10 cellular contexts compared by ENCODE assay signal in the genomic region with DNA sequence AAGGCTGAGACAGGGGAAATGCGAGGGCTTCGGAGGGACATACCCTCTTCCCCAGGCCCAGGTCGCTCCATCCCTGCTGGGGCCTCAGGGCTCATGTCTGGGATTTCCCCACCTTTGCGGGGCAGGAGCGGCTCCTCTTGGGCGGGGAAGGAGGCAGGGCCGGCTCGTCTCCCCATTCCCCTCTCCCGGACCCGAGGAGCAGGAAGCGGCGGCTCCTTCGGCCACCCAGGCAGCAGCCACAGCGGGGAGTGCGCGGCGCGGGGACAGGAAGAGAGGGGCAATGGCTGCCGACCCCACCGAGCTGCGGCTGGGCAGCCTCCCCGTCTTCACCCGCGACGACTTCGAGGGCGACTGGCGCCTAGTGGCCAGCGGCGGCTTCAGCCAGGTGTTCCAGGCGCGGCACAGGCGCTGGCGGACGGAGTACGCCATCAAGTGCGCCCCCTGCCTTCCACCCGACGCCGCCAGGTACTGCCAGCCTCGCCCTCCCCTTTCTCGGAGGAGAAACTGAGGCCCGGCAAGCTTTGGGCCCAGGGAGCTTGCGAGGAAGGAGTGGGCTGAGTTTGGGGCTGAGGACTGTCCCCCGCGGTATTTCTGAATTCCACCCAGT. TPM values are rescaled to one million over a fixed set of nuclear protein-coding genes. Genes with fewer than 3 reads are reported as not detected.
DNase-seq lines count a peak whose midpoint lies in the region; ATAC-seq, FAIRE-seq and TF ChIP-seq lines count a peak whose summit lies in the region.
"Had no signal": no experiment of that assay in that cellular context is flagged by ENCODE, and none has a peak within 500 bp of the region (broad histone marks: within the 10 kb centered on the region; RNA-seq: fewer than 3 reads in every experiment).

ANKK1 (plus strand) TSS at position 175 of the 607 bp plus-strand sequence; CDS start at position 281, 106 bp downstream.

- H3K4me1 Mint-ChIP-seq in stimulated activated effector memory CD8-positive, alpha-beta T cell treated with anti-CD3 and anti-CD28 coated beads, Interleukin-12 subunit alpha, Interleukin-12 subunit beta, amount 100 ng/mL, for 72 hours = no peaks in the 10 kb centered on the region

- POLR2A ChIA-PET in SK-N-SH (lab: Yijun Ruan, JAX) = no interaction called here
- POLR2A ChIA-PET in K562 (lab: Yijun Ruan, JAX) = no interaction called here

- no peak within 1 kb of the TSS for H3K27ac ChIP-seq in SK-N-SH (ENCODE audit: low read depth in 2 of 2, low read length in 1 of 2)
- H3K27ac ChIP-seq in K562 (ENCODE audit: extremely low read depth, low read depth, low read length) = no peak within 1 kb of the TSS
- H3K27ac ChIP-seq: uterus had no signal

- no peak for ATAC-seq in SK-N-SH treated with all-trans-retinoic acid at 6 μM for 48 hours
- ATAC-seq in K562 = peak; percentile 82
- peak; percentile 19 for ATAC-seq in stimulated activated effector memory CD8-positive, alpha-beta T cell treated with anti-CD3 and anti-CD28 coated beads, Interleukin-12 subunit alpha, Interleukin-12 subunit beta, amount 100 ng/mL, for 72 hours
- ATAC-seq in HG02981 (IDR thresholded peaks at IDR 0.05; ENCODE audit: unreplicated experiment) = no peak

- H3K79me2 ChIP-seq in SK-N-SH (ENCODE audit: insufficient read depth) (no peaks in the 10 kb centered on the region), K562 (ENCODE audit: control insufficient read depth, insufficient read depth, low read length) (no peaks in the 10 kb centered on the region)

- H3K4me3 Mint-ChIP-seq in stimulated activated effector memory CD8-positive, alpha-beta T cell treated with anti-CD3 and anti-CD28 coated beads, Interleukin-12 subunit alpha, Interleukin-12 subunit beta, amount 100 ng/mL, for 72 hours = no peak within 1 kb of the TSS

- H3K27ac Mint-ChIP-seq in stimulated activated effector memory CD8-positive, alpha-beta T cell treated with anti-CD3 and anti-CD28 coated beads, Interleukin-12 subunit alpha, Interleukin-12 subunit beta, amount 100 ng/mL, for 72 hours = no peak within 1 kb of the TSS

- intact Hi-C loops in K562 (cut with micrococcal nuclease) = no loop called here

- TF ChIP-seq EP300 in SK-N-SH (IDR thresholded peaks at IDR 0.05; ENCODE audit: borderline replicate concordance in 1 of 2, low read depth in 1 of 2, low read length in 1 of 2) (no peak), K562 (IDR thresholded peaks at IDR 0.05; ENCODE audit: low read length) (no peak)

- TF ChIP-seq RAD21 in SK-N-SH (IDR thresholded peaks at IDR 0.05; ENCODE audit: low read length) (no peak), K562 (CRISPR knock-in tag; conservative IDR thresholded peaks at IDR 0.05 in 1 of 2, IDR thresholded peaks at IDR 0.05 in 1 of 2) (peak in 1 of 2 experiments; percentile 15; a peak in 1 of 4 replicates)

- H3K4me3 ChIP-seq in SK-N-SH (ENCODE audit: low read depth in 2 of 2, low read length in 1 of 2) (no peak within 1 kb of the TSS), K562 (no peak within 1 kb of the TSS)
- H3K4me3 ChIP-seq: uterus had no signal

- DNase-seq in SK-N-SH (peak; percentile 15), K562 (ENCODE audit: extremely low read depth in 1 of 4, low spot score in 3 of 4) (peak in 3 of 4 experiments; percentile 21 to 25 (median 21)), iPS-NIHi7 (ENCODE audit: extremely low spot score) (peak; percentile 86), medulla oblongata (ENCODE audit: extremely low spot score) (no peak), NCI-H187 (lab: John Stamatoyannopoulos, UW) (no peak)
- DNase-seq in stimulated activated effector memory CD8-positive, alpha-beta T cell treated with anti-CD3 and anti-CD28 coated beads, Interleukin-12 subunit alpha, Interleukin-12 subunit beta, amount 100 ng/mL, for 72 hours (ENCODE audit: low spot score in 2 of 2) = no peak
- DNase-seq: MV-4-11, uterus had no signal

- H3K27me3 ChIP-seq in SK-N-SH (ENCODE audit: insufficient read depth) = no peaks in the 10 kb centered on the region
- peaks cover 7 to 29% of the 10 kb centered on the region in 2 experiments; a peak in 4 of 5 replicates for H3K27me3 ChIP-seq in K562 (ENCODE audit: control insufficient read depth in 2 of 2, insufficient read depth in 2 of 2, low read length in 2 of 2)

- CTCF ChIA-PET in SK-N-SH (lab: Yijun Ruan, JAX) (no interaction called here), K562 (lab: Yijun Ruan, JAX; ENCODE audit: low intra/inter-chr PET ratio) (no interaction called here)

- no peak for FAIRE-seq in K562 (lab: Jason Lieb, UNC)

- H3K9me1 ChIP-seq in K562 (ENCODE audit: control insufficient read depth, insufficient read depth, low read length) = no peaks in the 10 kb centered on the region

- no peaks in the 10 kb centered on the region for H3K9me3 Mint-ChIP-seq in stimulated activated effector memory CD8-positive, alpha-beta T cell treated with anti-CD3 and anti-CD28 coated beads, Interleukin-12 subunit alpha, Interleukin-12 subunit beta, amount 100 ng/mL, for 72 hours

- no TSS peak for BruUV-seq in K562 (replicated peaks; lab: Mats Ljungman, UMichigan)

- H3K36me3 Mint-ChIP-seq in stimulated activated effector memory CD8-positive, alpha-beta T cell treated with anti-CD3 and anti-CD28 coated beads, Interleukin-12 subunit alpha, Interleukin-12 subunit beta, amount 100 ng/mL, for 72 hours = no peaks in the 10 kb centered on the region

- H3F3A ChIP-seq in SK-N-SH (replicated peaks; ENCODE audit: insufficient read depth) = peaks cover 3% of the 10 kb centered on the region

- no peak for TF ChIP-seq POLR2A in K562 (conservative IDR thresholded peaks at IDR 0.05)

- in situ Hi-C loops in K562 (cut with MboI) = no loop called here

- H2AFZ ChIP-seq in SK-N-SH (ENCODE audit: low read depth) (no peak within 1 kb of the TSS), K562 (ENCODE audit: low read depth, low read length) (no peak within 1 kb of the TSS; the same call in 1 of the 2 replicates)

- H3K9ac ChIP-seq in SK-N-SH = no peak within 1 kb of the TSS
- no peak within 1 kb of the TSS for H3K9ac ChIP-seq in K562 (ENCODE audit: insufficient read depth in 1 of 2, low read depth in 2 of 2, low read length in 2 of 2)

- H3K4me1 ChIP-seq in SK-N-SH (ENCODE audit: control insufficient read depth in 1 of 2, insufficient read depth in 2 of 2, low read depth in 1 of 2, low read length in 1 of 2) (no peaks in the 10 kb centered on the region), K562 (replicated peaks in 1 of 2; ENCODE audit: control insufficient read depth in 2 of 2, insufficient read depth in 2 of 2, low read length in 2 of 2) (peaks cover 0 to 7% of the 10 kb centered on the region in 2 experiments; a peak in 1 of 5 replicates)
- H3K4me1 ChIP-seq: uterus had no signal

- WGBS in SK-N-SH (ENCODE audit: low lambda C conversion rate) = 88% methylated on average over 28 of the region's 46 CpGs
- 12% methylated on average over 26 of the region's 46 CpGs for WGBS in K562 (ENCODE audit: insufficient coverage, low coverage, missing lambda C conversion rate)

- no peaks in the 10 kb centered on the region for H3K9me2 ChIP-seq in SK-N-SH

- H3K36me3 ChIP-seq in SK-N-SH (replicated peaks in 1 of 2; ENCODE audit: control insufficient read depth in 1 of 2, insufficient read depth in 2 of 2, low read length in 1 of 2) = no peaks in the 10 kb centered on the region
- H3K36me3 ChIP-seq in K562 (ENCODE audit: control insufficient read depth, insufficient read depth, low read length) = no peaks in the 10 kb centered on the region
- H3K36me3 ChIP-seq: uterus had no signal

- TF ChIP-seq CTCF in SK-N-SH (IDR thresholded peaks at IDR 0.05) (no peak), K562 (IDR thresholded peaks at IDR 0.05 in 2 of 3, conservative IDR thresholded peaks at IDR 0.05 in 1 of 3; ENCODE audit: insufficient read depth in 2 of 3, low read depth in 1 of 3, low read length in 3 of 3) (peak; percentile 44 to 79 (median 47))

- H3K4me2 ChIP-seq in SK-N-SH (no peak within 1 kb of the TSS), K562 (ENCODE audit: insufficient read depth, low read length) (no peak within 1 kb of the TSS)

- H3K9me3 ChIP-seq in SK-N-SH (no peaks in the 10 kb centered on the region), K562 (replicated peaks; ENCODE audit: control insufficient read depth, insufficient read depth, low read depth, low read length) (no peaks in the 10 kb centered on the region)
- H3K9me3 ChIP-seq: uterus had no signal

- H4K20me1 ChIP-seq in SK-N-SH (ENCODE audit: insufficient read depth) (no peaks in the 10 kb centered on the region), K562 (replicated peaks; ENCODE audit: control insufficient read depth, insufficient read depth, low read length) (no peaks in the 10 kb centered on the region)

TF ChIP-seq in SK-N-SH, 30 proteins besides CTCF, POLR2A, EP300 and RAD21 (continues in another document):
- no peak for TF ChIP-seq MXI1 (IDR thresholded peaks at IDR 0.05; ENCODE audit: low read depth, low read length)
- TF ChIP-seq FOXM1 (IDR thresholded peaks at IDR 0.05; ENCODE audit: low read depth) = no peak

TF ChIP-seq in SK-N-SH treated with all-trans-retinoic acid at 6 μM for 48 hours, 23 proteins besides CTCF, POLR2A, EP300 and RAD21 (continues in another document):
- TF ChIP-seq ZNF565 (CRISPR knock-in tag; conservative IDR thresholded peaks at IDR 0.05; ENCODE audit: low read depth) = no peak
- no peak for TF ChIP-seq SNAI2 (CRISPR knock-in tag; IDR thresholded peaks at IDR 0.05)

RNA-seq across cellular contexts. Expression of gene ANKK1, which starts in this region (rescaled TPM):
- polyA plus RNA-seq in SK-N-SH (2012; rRNA removed) (0.05 TPM in 1 of 2 replicates, not detected in the other), K562 (2011; rRNA removed) (not detected in 2 replicates), K562 (2014; fragmentation: Illumina TruSeq; extraction: Trizol) (not detected in 2 replicates), K562 (2014; fragmentation: Nextera tagmentation; extraction: Ambion mirVana) (not detected), K562 (2014; rRNA removed) (not detected in 2 replicates)
- polyA plus RNA-seq in SK-N-SH (2012; cell fraction: cytosol; rRNA removed) = 0.01 TPM in 1 of 2 replicates, not detected in the other
- polyA plus RNA-seq in SK-N-SH (2012; cell fraction: nucleus; rRNA removed) = 0.28 and 0.43 TPM in 2 replicates
- 0.12 TPM in 1 of 2 replicates, not detected in the other for total RNA-seq in K562 (2011; cell fraction: chromatin; rRNA removed; ENCODE audit: low replicate concordance)
- not detected in 2 replicates for total RNA-seq in K562 (2011; cell fraction: nucleolus; rRNA removed)
- total RNA-seq in K562 (2011; cell fraction: nucleoplasm; rRNA removed) = not detected in 2 replicates
- total RNA-seq in K562 (2014; rRNA removed) (not detected in 2 replicates), K562 (2014; rRNA removed; fragmentation: Illumina TruSeq; extraction: Trizol) (not detected in 2 replicates), K562 (2015; rRNA removed; fragmentation: Illumina TruSeq; extraction: Trizol) (not detected in 2 replicates), K562 (2021) (not detected in 2 replicates)
- not detected in 2 replicates for polyA plus RNA-seq in K562 (2011; cell fraction: cytosol; rRNA removed)
- polyA plus RNA-seq in K562 (2011; cell fraction: nucleus; rRNA removed) = 0.09 TPM in 1 of 2 replicates, not detected in the other
- polyA plus RNA-seq in K562 (2012) = 0.12 TPM in 1 of 2 replicates, not detected in the other
- polyA minus RNA-seq in K562 (2011; rRNA and poly(A)+ RNA removed) = not detected in 2 replicates
- not detected in 2 replicates for polyA minus RNA-seq in K562 (2011; cell fraction: cytosol; rRNA and poly(A)+ RNA removed)
- polyA minus RNA-seq in K562 (2011; cell fraction: nucleus; rRNA and poly(A)+ RNA removed) = not detected in 2 replicates

Comparison
In these comparisons a context has a peak if more than half of its experiments do, and no peak if none do; other contexts are left out.
1. Peak in DNase-seq in SK-N-SH; RNA of the gene not detected or under 1 TPM.
2. Peak in DNase-seq and ATAC-seq in K562; RNA of the gene not detected or under 1 TPM.
3. Of the 27 proteins assayed by ChIP-seq in both K562 and SK-N-SH: peak only in K562: CTCF; only in SK-N-SH: none; in both: none; in neither: 25; mixed calls (peak in some experiments, not most) for 1.